Comparison of ENCODE assay signal across 8 cellular contexts in genomic region chr2:159797468-159798375, GRCh38. TPM values are rescaled to one million over a fixed set of nuclear protein-coding genes. Genes with fewer than 3 reads are reported as not detected.
A peak's percentile ranks its signal among the peaks of the same experiment; 100 is the strongest.
DNase-seq lines count a peak whose midpoint lies in the region; ATAC-seq, FAIRE-seq and TF ChIP-seq lines count a peak whose summit lies in the region.

Gene CD302, minus strand, starts transcription at chr2:159798208. Its CDS starts 10 bp downstream, at chr2:159798198.

- no peak for FAIRE-seq in GM18507 (lab: Jason Lieb, UNC)

- no peak for TF ChIP-seq CTCF in AG04449 (IDR thresholded peaks at IDR 0.05; ENCODE audit: insufficient read depth, low read length, missing control alignments)
- no peak for TF ChIP-seq CTCF in ascending aorta (IDR thresholded peaks at IDR 0.05)

- POLR2A ChIA-PET in AG04449 (lab: Yijun Ruan, JAX): no interaction called here

- H3K27ac ChIP-seq in ascending aorta (peak within 1 kb of the TSS; percentile 87 to 88), rectal smooth muscle tissue (ENCODE audit: low read depth, low read length) (peak within 1 kb of the TSS; percentile 56)

- no peaks in the 10 kb centered on the region for H3K9me3 ChIP-seq in ascending aorta

- peak; percentile 77 for ATAC-seq in HG03045 (IDR thresholded peaks at IDR 0.05; ENCODE audit: unreplicated experiment)

- H3K4me1 ChIP-seq in ascending aorta (peaks cover 0 to 14% of the 10 kb centered on the region in 2 donors), rectal smooth muscle tissue (ENCODE audit: control insufficient read depth, insufficient read depth, low read length) (peaks cover 3% of the 10 kb centered on the region)

- H3K4me3 ChIP-seq in AG04449 (ENCODE audit: low read depth, low read length) (peak within 1 kb of the TSS; percentile 75), ascending aorta (peak within 1 kb of the TSS; percentile 75 to 98), rectal smooth muscle tissue (ENCODE audit: low read length) (peak within 1 kb of the TSS; percentile 94)

- DNase-seq in AG04449 (ENCODE audit: low read depth, low spot score): no peak
- peak; percentile 15 for DNase-seq in GM18507 (ENCODE audit: extremely low spot score, insufficient read length, low read depth)
- DNase-seq in SK-N-DZ (ENCODE audit: low spot score): peak; percentile 26
- DNase-seq in ascending aorta (ENCODE audit: low spot score in 2 of 2): peak in 1 of 2 donors; percentile 84
- DNase-seq in hepatic stellate cell (ENCODE audit: low spot score): peak; percentile 67
- DNase-seq in NK-92 (lab: John Stamatoyannopoulos, UW; ENCODE audit: unreplicated experiment): no peak

- intact Hi-C loops in ascending aorta (cut with DNase I): loop anchor here (5.0 to 10.0 kb wide), 3 partner anchors 85 to 183 kb away; partner anchors contain the start of genes BAZ2B and MARCHF7

- peak within 1 kb of the TSS; percentile 16 for H3K9ac ChIP-seq in rectal smooth muscle tissue (ENCODE audit: low read length)

- H3K36me3 ChIP-seq in ascending aorta (no peaks in the 10 kb centered on the region), rectal smooth muscle tissue (ENCODE audit: control insufficient read depth, insufficient read depth, low read length) (no peaks in the 10 kb centered on the region)

- H3K27me3 ChIP-seq in ascending aorta (no peaks in the 10 kb centered on the region), rectal smooth muscle tissue (ENCODE audit: control insufficient read depth, insufficient read depth, low read length) (no peaks in the 10 kb centered on the region)

- CTCF ChIA-PET in AG04449 (lab: Yijun Ruan, JAX): interaction anchor here (3.0 kb wide), 1 partner anchor 10 kb away, joined by 21 read pairs; no protein-coding TSS in a partner anchor

RNA-seq across cellular contexts. Expression of gene CD302, which starts in this region (rescaled TPM):
- 0.94 and 0.96 TPM in 2 replicates for polyA plus RNA-seq in SK-N-DZ (2014; cell fraction: cytosol; rRNA removed)
- 0.20 and 0.89 TPM in 2 replicates for polyA plus RNA-seq in SK-N-DZ (2014; cell fraction: nucleus; rRNA removed)
- total RNA-seq in ascending aorta: 30.9 TPM

Comparison
In these comparisons a context has a peak if more than half of its experiments do, and no peak if none do; other contexts are left out.
1. DNase-seq: peak in GM18507 (single experiment), SK-N-DZ (single experiment) and hepatic stellate cell (single experiment); none in AG04449 (single experiment) and NK-92 (single experiment).
2. Peak in every context shown above with its lines, with median percentiles within 50 percentile points of each other: H3K4me3 ChIP-seq.